ENCODE assay signal across 8 cellular contexts in genomic region chr6:137218473-137218916, GRCh38. TPM values are rescaled to one million over a fixed set of nuclear protein-coding genes. Genes with fewer than 3 reads are reported as not detected.
A peak's percentile ranks its signal among the peaks of the same experiment; 100 is the strongest.
DNase-seq lines count a peak whose midpoint lies in the region; TF ChIP-seq lines count a peak whose summit lies in the region.
"Had no signal": no experiment of that assay in that cellular context is flagged by ENCODE, and none has a peak within 500 bp of the region (broad histone marks: within the 10 kb centered on the region; RNA-seq: fewer than 3 reads in every experiment).

No MANE protein-coding gene starts in this region.

- peak overlapping the region; percentile 75 for H2AFZ ChIP-seq in MM.1S (ENCODE audit: low read length)

- no peaks in the 10 kb centered on the region for H3K9me2 ChIP-seq in MM.1S (replicated peaks; ENCODE audit: insufficient read depth, low read length)

- H3K4me2 ChIP-seq in MM.1S (ENCODE audit: low read depth, low read length), result peak overlapping the region; percentile 86

- H3K36me3 ChIP-seq in MM.1S (replicated peaks; ENCODE audit: insufficient read depth, low read length) (no peaks in the 10 kb centered on the region), endocrine pancreas (ENCODE audit: control insufficient read depth, insufficient read depth, low read length) (no peaks in the 10 kb centered on the region), mesodermal cell (ENCODE audit: control insufficient read depth, insufficient read depth, low read length) (peaks cover 14% of the 10 kb centered on the region)

- H3F3A ChIP-seq in MM.1S (ENCODE audit: insufficient read depth, low read length), result peaks cover 4% of the 10 kb centered on the region; the same call in 1 of the 2 replicates

- H3K4me1 ChIP-seq in MM.1S (ENCODE audit: low read length) (peaks cover 12% of the 10 kb centered on the region), endocrine pancreas (ENCODE audit: control insufficient read depth, insufficient read depth, low read length) (peaks cover 14% of the 10 kb centered on the region), mesodermal cell (ENCODE audit: control insufficient read depth, insufficient read depth, low read length, poor library complexity, severe bottlenecking) (peaks cover 8% of the 10 kb centered on the region)

- H3K9me3 ChIP-seq in MM.1S (replicated peaks; ENCODE audit: insufficient read depth, low read length), result no peaks in the 10 kb centered on the region
- H3K9me3 ChIP-seq in endocrine pancreas (ENCODE audit: control insufficient read depth, low read length), result no peaks in the 10 kb centered on the region
- no peaks in the 10 kb centered on the region for H3K9me3 ChIP-seq in mesodermal cell (ENCODE audit: control insufficient read depth, low read length)

- peak; percentile 10 for DNase-seq in H4 (ENCODE audit: low spot score)
- peak; percentile 51 for DNase-seq in MM.1S
- DNase-seq in activated CD4-positive, alpha-beta T cell treated with anti-CD3 and anti-CD28 coated beads for 4 hours, result peak; percentile 28 to 33

- TF ChIP-seq CTCF in MM.1S (IDR thresholded peaks at IDR 0.05; ENCODE audit: low read length), result no peak

- H3K27me3 ChIP-seq in MM.1S (replicated peaks; ENCODE audit: insufficient read depth, low read length), result 0 out of 2 replicates have a peak, but pooled peaks cover 3% of the 10 kb centered on the region
- no peaks in the 10 kb centered on the region for H3K27me3 ChIP-seq in endocrine pancreas (ENCODE audit: control insufficient read depth, insufficient read depth, low read length)

- 5 to 10% methylated on average over 6 of the region's 13 CpGs for WGBS in mesodermal cell (ENCODE audit: insufficient coverage in 2 of 2), 2 experiments

- H3K9ac ChIP-seq in MM.1S (ENCODE audit: low read length), result peak overlapping the region; percentile 85
- peak overlapping the region; percentile 90 for H3K9ac ChIP-seq in endocrine pancreas (ENCODE audit: control insufficient read depth, insufficient read depth, low read length)

- no peaks in the 10 kb centered on the region for H4K20me1 ChIP-seq in MM.1S (ENCODE audit: insufficient read depth, low read length)

- H3K27ac ChIP-seq in MM.1S (ENCODE audit: low read length) (peak overlapping the region; percentile 60; the same call in 1 of the 2 replicates), mesodermal cell (ENCODE audit: low read depth, low read length, severe bottlenecking) (peak overlapping the region; percentile 94), temporal lobe (ENCODE audit: low read depth, low read length) (peak overlapping the region; percentile 86)

- H3K4me3 ChIP-seq in GM08714 (ENCODE audit: low read length) (peak overlapping the region; percentile 97), MM.1S (ENCODE audit: low read length) (peak overlapping the region; percentile 86), endocrine pancreas (ENCODE audit: control insufficient read depth, insufficient read depth, low read length) (peak overlapping the region; percentile 87), mesodermal cell (ENCODE audit: extremely low read depth, insufficient read depth, low read length, poor library complexity, severe bottlenecking) (peak overlapping the region; percentile 94)

- H3K79me2 ChIP-seq in MM.1S (ENCODE audit: low read length), result peaks cover 36% of the 10 kb centered on the region

RNA-seq across cellular contexts. Expression of gene IFNGR1, which starts 0.7 kb away (rescaled TPM):
- total RNA-seq in H4 (2014; rRNA removed; shearing (Covaris generic)), result 21.9 and 39.1 TPM in 2 replicates
- polyA plus RNA-seq in mesodermal cell (2013, experiment 1 of 2), result 62.2 TPM
- polyA plus RNA-seq in mesodermal cell (2013, experiment 2 of 2), result 59.5 TPM
- 41.1 TPM for total RNA-seq in temporal lobe

RNA-seq across cellular contexts. Expression of gene IL22RA2, which starts 45.1 kb away (rescaled TPM):
- total RNA-seq in H4 (2014; rRNA removed; shearing (Covaris generic)), result not detected in 2 replicates
- not detected for polyA plus RNA-seq in mesodermal cell (2013, experiment 1 of 2)
- polyA plus RNA-seq in mesodermal cell (2013, experiment 2 of 2), result not detected
- not detected for total RNA-seq in temporal lobe
- total RNA-seq: pulmonary artery endothelial cell had no signal

Comparison
In these comparisons a context has a peak if more than half of its experiments do, and no peak if none do; other contexts are left out.
1. Peak in every context shown above with its lines: DNase-seq, H3K4me3 ChIP-seq and H3K27ac ChIP-seq.